8 cellular contexts compared by ENCODE assay signal in genomic region chr13:100588350-100589177, GRCh38. TPM values are rescaled to one million over a fixed set of nuclear protein-coding genes. Genes with fewer than 3 reads are reported as not detected.
DNase-seq lines count a peak whose midpoint lies in the region; ATAC-seq, FAIRE-seq and TF ChIP-seq lines count a peak whose summit lies in the region.

TSS of gene GGACT (minus strand) at chr13:100588789. CDS start at chr13:100532591, 56,198 bp downstream.

- H3K4me3 Mint-ChIP-seq in natural killer cell treated with Interleukin-12 subunit alpha and Interleukin-12 subunit beta and Interleukin-15 and Interleukin-18, amount 100 ng/mL, for 72 hours: peak within 1 kb of the TSS; percentile 88
- H3K4me3 Mint-ChIP-seq in stimulated activated naive CD8-positive, alpha-beta T cell treated with anti-CD3 and anti-CD28 coated beads, Interleukin-15, Interleukin-2, amounts not matched to agents 100 ng/mL and 50 ng/mL, for 24 hours: peak within 1 kb of the TSS; percentile 80

- no peak within 1 kb of the TSS for H3K27ac ChIP-seq in OCI-LY1 (ENCODE audit: low read depth, low read length, poor library complexity, severe bottlenecking)
- H3K27ac ChIP-seq in fibroblast of lung (ENCODE audit: insufficient read depth, low read length): peak within 1 kb of the TSS; percentile 54

- DNase-seq in CMK (ENCODE audit: low read depth) (peak; percentile 73), GM19239 (ENCODE audit: insufficient read length, low spot score) (peak; percentile 92), fibroblast of lung (ENCODE audit: low read depth in 2 of 2) (peak; percentile 56)
- DNase-seq in activated T-cell treated with anti-CD3 and anti-CD28 coated beads, Interleukin-2, amount 50 U/mL, for 48 hours: peak; percentile 87 to 90
- peak; percentile 89 for DNase-seq in natural killer cell treated with Interleukin-12 subunit alpha and Interleukin-12 subunit beta and Interleukin-15 and Interleukin-18, amount 100 ng/mL, for 72 hours (ENCODE audit: low spot score)

- FAIRE-seq in GM19239 (lab: Jason Lieb, UNC): peak; percentile 68

- H3K36me3 ChIP-seq in OCI-LY1 (ENCODE audit: insufficient read depth, low read length) (no peaks in the 10 kb centered on the region), fibroblast of lung (ENCODE audit: control insufficient read depth, insufficient read depth, low read length) (no peaks in the 10 kb centered on the region)

- H3K4me1 ChIP-seq in OCI-LY1 (ENCODE audit: insufficient read depth, low read length, severe bottlenecking) (peaks cover 13% of the 10 kb centered on the region), fibroblast of lung (ENCODE audit: control insufficient read depth, extremely low read depth, insufficient read depth, low read length) (peaks cover 3% of the 10 kb centered on the region)

- no peaks in the 10 kb centered on the region for H3K27me3 ChIP-seq in OCI-LY1 (ENCODE audit: insufficient read depth, low read length)
- no peaks in the 10 kb centered on the region for H3K27me3 ChIP-seq in fibroblast of lung (ENCODE audit: control insufficient read depth, insufficient read depth, low read length)

- TF ChIP-seq CTCF in OCI-LY1 (IDR thresholded peaks at IDR 0.05; ENCODE audit: low read length) (peak; percentile 81), fibroblast of lung (conservative IDR thresholded peaks at IDR 0.05 in 1 of 2, IDR thresholded peaks at IDR 0.05 in 1 of 2; ENCODE audit: low read depth in 1 of 2, low read length in 2 of 2) (peak; percentile 33 to 54)

- H3K27ac Mint-ChIP-seq in natural killer cell treated with Interleukin-12 subunit alpha and Interleukin-12 subunit beta and Interleukin-15 and Interleukin-18, amount 100 ng/mL, for 72 hours: peak within 1 kb of the TSS; percentile 88 to 91
- peak within 1 kb of the TSS; percentile 82 for H3K27ac Mint-ChIP-seq in stimulated activated naive CD8-positive, alpha-beta T cell treated with anti-CD3 and anti-CD28 coated beads, Interleukin-15, Interleukin-2, amounts not matched to agents 100 ng/mL and 50 ng/mL, for 24 hours

- H3K9ac ChIP-seq in OCI-LY1 (ENCODE audit: low read length) (peak within 1 kb of the TSS; percentile 71), fibroblast of lung (ENCODE audit: insufficient read depth, low read length) (peak within 1 kb of the TSS; percentile 77)

- H3K4me3 ChIP-seq in OCI-LY1 (ENCODE audit: low read depth, low read length, poor library complexity, severe bottlenecking) (peak within 1 kb of the TSS; percentile 71), fibroblast of lung (replicated peaks in 1 of 4; ENCODE audit: control extremely low read depth in 1 of 4, insufficient read depth in 1 of 4, low read depth in 3 of 4, low read length in 4 of 4) (peak within 1 kb of the TSS; percentile 61 to 70 (median 65))

- peaks cover 26 to 30% of the 10 kb centered on the region in 2 donors for H3K4me1 Mint-ChIP-seq in natural killer cell treated with Interleukin-12 subunit alpha and Interleukin-12 subunit beta and Interleukin-15 and Interleukin-18, amount 100 ng/mL, for 72 hours (ENCODE audit: low read depth in 2 of 2)
- H3K4me1 Mint-ChIP-seq in stimulated activated naive CD8-positive, alpha-beta T cell treated with anti-CD3 and anti-CD28 coated beads, Interleukin-15, Interleukin-2, amounts not matched to agents 100 ng/mL and 50 ng/mL, for 24 hours (ENCODE audit: low read depth): peaks cover 37% of the 10 kb centered on the region

- H3K79me2 ChIP-seq in OCI-LY1 (ENCODE audit: insufficient read depth, low read length): no peaks in the 10 kb centered on the region
- no peaks in the 10 kb centered on the region for H3K79me2 ChIP-seq in fibroblast of lung (ENCODE audit: control insufficient read depth, insufficient read depth, low read length)

- peak within 1 kb of the TSS; percentile 69 for H2AFZ ChIP-seq in OCI-LY1 (ENCODE audit: low read length)
- peak within 1 kb of the TSS; percentile 85 for H2AFZ ChIP-seq in fibroblast of lung (ENCODE audit: low read length)

- no peaks in the 10 kb centered on the region for H3K27me3 Mint-ChIP-seq in natural killer cell treated with Interleukin-12 subunit alpha and Interleukin-12 subunit beta and Interleukin-15 and Interleukin-18, amount 100 ng/mL, for 72 hours
- no peaks in the 10 kb centered on the region for H3K27me3 Mint-ChIP-seq in stimulated activated naive CD8-positive, alpha-beta T cell treated with anti-CD3 and anti-CD28 coated beads, Interleukin-15, Interleukin-2, amounts not matched to agents 100 ng/mL and 50 ng/mL, for 24 hours

- ATAC-seq in HG03439 (IDR thresholded peaks at IDR 0.05; ENCODE audit: unreplicated experiment): peak; percentile 97
- peak; percentile 96 for ATAC-seq in natural killer cell treated with Interleukin-12 subunit alpha and Interleukin-12 subunit beta and Interleukin-15 and Interleukin-18, amount 100 ng/mL, for 72 hours

- H4K20me1 ChIP-seq in OCI-LY1 (ENCODE audit: insufficient read depth, low read length): no peaks in the 10 kb centered on the region
- H4K20me1 ChIP-seq in fibroblast of lung (ENCODE audit: control insufficient read depth, extremely low read depth, insufficient read depth, low read length): no peaks in the 10 kb centered on the region

- no peaks in the 10 kb centered on the region for H3F3A ChIP-seq in OCI-LY1 (ENCODE audit: insufficient read depth, low read length)

- H3K4me2 ChIP-seq in OCI-LY1 (ENCODE audit: low read length): peak within 1 kb of the TSS; percentile 55
- H3K4me2 ChIP-seq in fibroblast of lung (ENCODE audit: extremely low read depth, insufficient read depth, low read length): peak within 1 kb of the TSS; percentile 74

- H3K9me3 Mint-ChIP-seq in natural killer cell treated with Interleukin-12 subunit alpha and Interleukin-12 subunit beta and Interleukin-15 and Interleukin-18, amount 100 ng/mL, for 72 hours: no peaks in the 10 kb centered on the region
- no peaks in the 10 kb centered on the region for H3K9me3 Mint-ChIP-seq in stimulated activated naive CD8-positive, alpha-beta T cell treated with anti-CD3 and anti-CD28 coated beads, Interleukin-15, Interleukin-2, amounts not matched to agents 100 ng/mL and 50 ng/mL, for 24 hours

- no peaks in the 10 kb centered on the region for H3K36me3 Mint-ChIP-seq in natural killer cell treated with Interleukin-12 subunit alpha and Interleukin-12 subunit beta and Interleukin-15 and Interleukin-18, amount 100 ng/mL, for 72 hours
- no peaks in the 10 kb centered on the region for H3K36me3 Mint-ChIP-seq in stimulated activated naive CD8-positive, alpha-beta T cell treated with anti-CD3 and anti-CD28 coated beads, Interleukin-15, Interleukin-2, amounts not matched to agents 100 ng/mL and 50 ng/mL, for 24 hours (ENCODE audit: low read depth)

- no peaks in the 10 kb centered on the region for H3K9me3 ChIP-seq in OCI-LY1 (ENCODE audit: low read length)
- H3K9me3 ChIP-seq in fibroblast of lung (ENCODE audit: control insufficient read depth, insufficient read depth, low read depth, low read length): no peaks in the 10 kb centered on the region

- no peaks in the 10 kb centered on the region for H3K9me2 ChIP-seq in OCI-LY1 (ENCODE audit: low read depth, low read length)

RNA-seq across cellular contexts. Expression of gene GGACT, which starts in this region (rescaled TPM):
- total RNA-seq in fibroblast of lung: 3.6 and 6.6 TPM in 2 replicates
- 2.0 and 2.6 TPM in 2 replicates for polyA plus RNA-seq in fibroblast of lung
- 3.9 and 5.5 TPM in 2 replicates for polyA plus RNA-seq in fibroblast of lung (2012)
- 1.0 TPM in 1 of 2 replicates, not detected in the other for polyA minus RNA-seq in fibroblast of lung (ENCODE audit: low replicate concordance)
- 1 to 10 TPM; 4.2 to 7.7 TPM for total RNA-seq in natural killer cell treated with Interleukin-12 subunit alpha and Interleukin-12 subunit beta and Interleukin-15 and Interleukin-18, amount 100 ng/mL, for 72 hours
